9 cellular contexts compared by ENCODE assay signal in genomic region chr11:93738647-93739081, GRCh38. TPM values are rescaled to one million over a fixed set of nuclear protein-coding genes. Genes with fewer than 3 reads are reported as not detected.
DNase-seq lines count a peak whose midpoint lies in the region; ATAC-seq, FAIRE-seq and TF ChIP-seq lines count a peak whose summit lies in the region.
"Had no signal": no experiment of that assay in that cellular context is flagged by ENCODE, and none has a peak within 500 bp of the region (broad histone marks: within the 10 kb centered on the region; RNA-seq: fewer than 3 reads in every experiment).

No MANE protein-coding gene starts in this region.

- H2AFZ ChIP-seq in MM.1S (ENCODE audit: low read length) = no peak overlapping the region

- H3K27ac Mint-ChIP-seq in naive B cell = peak overlapping the region in 2 of 6 donors; percentile 67 to 100

- no peak for ATAC-seq in naive B cell (ENCODE audit: low read depth in 2 of 2)

- DNase-seq in DMS53 treated with DMSO at 0.1 percent for 48 hours (lab: John Stamatoyannopoulos, UW; ENCODE audit: unreplicated experiment) (peak; percentile 51), MM.1S (no peak), bronchial epithelial cell (ENCODE audit: low read depth) (peak; percentile 25), naive B cell (no peak), epidermal melanocyte (ENCODE audit: insufficient read length, low spot score) (no peak), ecto neural progenitor cell (ENCODE audit: low spot score) (no peak), foreskin melanocyte (no peak)
- no peak for DNase-seq in stimulated activated CD8-positive, alpha-beta memory T cell treated with anti-CD3 and anti-CD28 coated beads, Interleukin-4, amount 100 ng/mL, for 48 hours
- DNase-seq: NCI-H1105 treated with DMSO at 0.1 percent for 48 hours had no signal

- FAIRE-seq in bronchial epithelial cell (lab: Jason Lieb, UNC) = no peak

- H3K4me1 Mint-ChIP-seq in naive B cell = peaks cover 45 to 65% (median 52%) of the 10 kb centered on the region in 3 donors

- no peaks in the 10 kb centered on the region for H3K9me3 ChIP-seq in MM.1S (replicated peaks; ENCODE audit: insufficient read depth, low read length)

- H3K4me2 ChIP-seq in MM.1S (ENCODE audit: low read depth, low read length) = peak overlapping the region; percentile 88

- peak overlapping the region; percentile 99 for H3K9ac ChIP-seq in MM.1S (ENCODE audit: low read length)

- H3K9me3 Mint-ChIP-seq in naive B cell = no peaks in the 10 kb centered on the region

- no peak for TF ChIP-seq CTCF in MM.1S (IDR thresholded peaks at IDR 0.05; ENCODE audit: low read length)
- TF ChIP-seq CTCF in bronchial epithelial cell (IDR thresholded peaks at IDR 0.05; ENCODE audit: insufficient read depth, low read length, severe bottlenecking) = no peak

- H3K4me3 ChIP-seq in MM.1S (ENCODE audit: low read length) (peak overlapping the region; percentile 96), bronchial epithelial cell (ENCODE audit: low read depth, low read length) (peak overlapping the region; percentile 74)

- H3K27ac ChIP-seq in MM.1S (ENCODE audit: low read length) = peak overlapping the region; percentile 92; the same call in 1 of the 2 replicates

- H3F3A ChIP-seq in MM.1S (ENCODE audit: insufficient read depth, low read length) = peaks cover 80% of the 10 kb centered on the region

- no peaks in the 10 kb centered on the region for H3K9me2 ChIP-seq in MM.1S (replicated peaks; ENCODE audit: insufficient read depth, low read length)

- H3K27me3 ChIP-seq in MM.1S (replicated peaks; ENCODE audit: insufficient read depth, low read length) (no peaks in the 10 kb centered on the region), bronchial epithelial cell (ENCODE audit: control insufficient read depth, insufficient read depth, low read length) (no peaks in the 10 kb centered on the region)

- peaks cover 51% of the 10 kb centered on the region; the same call in 1 of the 2 replicates for H4K20me1 ChIP-seq in MM.1S (ENCODE audit: insufficient read depth, low read length)

- H3K27me3 Mint-ChIP-seq in naive B cell = no peaks in the 10 kb centered on the region

- H3K79me2 ChIP-seq in MM.1S (ENCODE audit: low read length) = peaks cover 91% of the 10 kb centered on the region

- H3K36me3 ChIP-seq in MM.1S (replicated peaks; ENCODE audit: insufficient read depth, low read length) (peaks cover 44% of the 10 kb centered on the region), bronchial epithelial cell (ENCODE audit: control insufficient read depth, insufficient read depth, low read length) (peaks cover 16% of the 10 kb centered on the region)

- H3K4me3 Mint-ChIP-seq in naive B cell = peak overlapping the region; percentile 42 to 100 (median 98)

- peaks cover 23% of the 10 kb centered on the region for H3K4me1 ChIP-seq in MM.1S (ENCODE audit: low read length)

- peaks cover 14 to 26% of the 10 kb centered on the region in 2 donors for H3K36me3 Mint-ChIP-seq in naive B cell

RNA-seq across cellular contexts. Expression of gene TAF1D, which starts 2.6 kb away (rescaled TPM):
- total RNA-seq in bronchial epithelial cell = 139 and 160 TPM in 2 replicates
- 10 to 100 TPM; 24.9 to 51.2 (median 36.0) TPM for polyA plus RNA-seq in naive B cell (ENCODE audit: low read depth in 6 of 6)

RNA-seq across cellular contexts. Expression of gene C11orf54, which starts 2.8 kb away (rescaled TPM):
- total RNA-seq in bronchial epithelial cell = 19.7 and 23.6 TPM in 2 replicates
- polyA plus RNA-seq in naive B cell (ENCODE audit: low read depth in 6 of 6) = 10 to 100 TPM; 15.0 to 29.1 (median 19.8) TPM

RNA-seq across cellular contexts. Expression of gene MED17, which starts 45.4 kb away (rescaled TPM):
- 20.4 and 23.7 TPM in 2 replicates for total RNA-seq in bronchial epithelial cell
- 10 to 100 TPM; 15.0 to 36.0 (median 19.2) TPM for polyA plus RNA-seq in naive B cell (ENCODE audit: low read depth in 6 of 6)

Comparison
In these comparisons a context has a peak if more than half of its experiments do, and no peak if none do; other contexts are left out.
1. DNase-seq: peak in DMS53 treated with DMSO at 0.1 percent for 48 hours (single experiment) and bronchial epithelial cell (single experiment); none in MM.1S (single experiment), naive B cell (single experiment), epidermal melanocyte (single experiment), ecto neural progenitor cell (single experiment), foreskin melanocyte (single experiment) and stimulated activated CD8-positive, alpha-beta memory T cell treated with anti-CD3 and anti-CD28 coated beads, Interleukin-4, amount 100 ng/mL, for 48 hours (single experiment).